ENCODE assay signal across 8 cellular contexts in the genomic region with DNA sequence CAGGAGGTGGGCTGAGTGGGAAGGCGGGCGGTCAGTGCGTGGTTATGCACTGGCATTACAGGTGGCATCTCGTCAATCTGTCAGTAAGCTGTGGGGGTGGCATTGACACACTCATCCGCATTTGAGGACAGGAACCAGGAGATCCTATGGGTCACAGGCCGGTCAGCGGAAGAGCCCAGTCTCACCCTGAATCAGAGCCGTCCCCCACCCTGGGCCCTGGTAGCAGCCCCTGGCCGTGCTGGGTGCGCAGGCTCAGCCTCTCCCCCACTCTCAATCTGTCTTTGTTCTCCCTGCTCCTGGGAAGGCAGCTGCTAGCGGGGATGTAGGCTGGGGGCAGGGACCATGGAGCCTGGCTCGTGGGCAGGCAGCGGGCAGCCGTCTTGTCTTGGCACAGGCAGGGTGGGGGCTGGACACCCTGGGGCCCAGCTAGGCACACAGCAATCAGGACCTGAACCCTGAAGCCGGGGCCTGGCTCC. TPM values are rescaled to one million over a fixed set of nuclear protein-coding genes. Genes with fewer than 3 reads are reported as not detected.
DNase-seq lines count a peak whose midpoint lies in the region; ATAC-seq and TF ChIP-seq lines count a peak whose summit lies in the region.

No MANE protein-coding gene starts in this region.

- no peaks in the 10 kb centered on the region for H3K27me3 ChIP-seq in neural progenitor cell

- H3K79me2 ChIP-seq in neural progenitor cell (ENCODE audit: low read depth) = peaks cover 26% of the 10 kb centered on the region

- H3K4me3 ChIP-seq in neural progenitor cell = no peak overlapping the region

- H3K36me3 ChIP-seq in neural progenitor cell = no peaks in the 10 kb centered on the region

- no peak overlapping the region for H3K9ac ChIP-seq in neural progenitor cell

- peak in 13 of 14 donors; percentile 9 to 87 (median 79) for DNase-seq in C1 segment of cervical spinal cord (lab: John Stamatoyannopoulos, UW)
- DNase-seq in NCI-H1105 treated with DMSO at 0.1 percent for 48 hours (lab: John Stamatoyannopoulos, UW) = peak; percentile 32
- no peak for DNase-seq in neural progenitor cell (ENCODE audit: low spot score)
- DNase-seq in 8988T = no peak
- DNase-seq in SHP77 treated with DMSO at 0.1 percent for 48 hours (lab: John Stamatoyannopoulos, UW) = no peak

- no peak overlapping the region for H2AFZ ChIP-seq in neural progenitor cell (replicated peaks)

- no peak for TF ChIP-seq CTCF in neural progenitor cell (IDR thresholded peaks at IDR 0.05)

- no peaks in the 10 kb centered on the region for H3K36me3 Mint-ChIP-seq in neural progenitor cell

- H3K4me1 Mint-ChIP-seq in neural progenitor cell = peaks cover 24% of the 10 kb centered on the region

- peaks cover 33% of the 10 kb centered on the region for H4K20me1 ChIP-seq in neural progenitor cell (ENCODE audit: low read depth)

- peak overlapping the region; percentile 97 for H3K27ac ChIP-seq in cingulate gyrus (ENCODE audit: low read depth, low read length)
- H3K27ac ChIP-seq in neural progenitor cell = no peak overlapping the region

- no peak overlapping the region for H3K4me3 Mint-ChIP-seq in neural progenitor cell

- no peaks in the 10 kb centered on the region for H3K9me3 Mint-ChIP-seq in neural progenitor cell

- peak overlapping the region; percentile 42 for H3K4me2 ChIP-seq in neural progenitor cell

- ATAC-seq in HG03139 (IDR thresholded peaks at IDR 0.05; ENCODE audit: unreplicated experiment) = no peak
- no peak for ATAC-seq in GM21423 (IDR thresholded peaks at IDR 0.05; ENCODE audit: unreplicated experiment)

- peaks cover 4% of the 10 kb centered on the region for H3K27me3 Mint-ChIP-seq in neural progenitor cell (ENCODE audit: insufficient read depth, low read depth)

- peak overlapping the region; percentile 53 for H3K27ac Mint-ChIP-seq in neural progenitor cell

- no peaks in the 10 kb centered on the region for H3F3A ChIP-seq in neural progenitor cell (ENCODE audit: low read depth)

- no peaks in the 10 kb centered on the region for H3K9me3 ChIP-seq in neural progenitor cell (ENCODE audit: low read depth)

- peaks cover 37% of the 10 kb centered on the region for H3K4me1 ChIP-seq in neural progenitor cell

RNA-seq across cellular contexts. Expression of a gene that starts 5.1 kb away (rescaled TPM):
- total RNA-seq in neural progenitor cell (ENCODE audit: low replicate concordance) = 7.8 and 24.0 TPM in 2 replicates

RNA-seq across cellular contexts. Expression of a gene that starts 29.5 kb away (rescaled TPM):
- 25.3 and 26.4 TPM in 2 replicates for total RNA-seq in neural progenitor cell (ENCODE audit: low replicate concordance)

RNA-seq across cellular contexts. Expression of a gene that starts 58.4 kb away (rescaled TPM):
- total RNA-seq in neural progenitor cell (ENCODE audit: low replicate concordance) = 139 and 231 TPM in 2 replicates

Comparison
In these comparisons a context has a peak if more than half of its experiments do, and no peak if none do; other contexts are left out.
1. DNase-seq: peak in C1 segment of cervical spinal cord (13 of 14) and NCI-H1105 treated with DMSO at 0.1 percent for 48 hours (single experiment); none in neural progenitor cell (single experiment), 8988T (single experiment) and SHP77 treated with DMSO at 0.1 percent for 48 hours (single experiment).